5 cellular contexts compared by ENCODE assay signal in genomic region chr4:102357637-102358036, GRCh38. TPM values are rescaled to one million over a fixed set of nuclear protein-coding genes. Genes with fewer than 3 reads are reported as not detected.
DNase-seq lines count a peak whose midpoint lies in the region; ATAC-seq, FAIRE-seq and TF ChIP-seq lines count a peak whose summit lies in the region.
"Not testable (repeated sequence)": the region's sequence is repeated elsewhere in the genome, so short reads cannot be mapped to it uniquely, and the experiment has no call there.

No MANE protein-coding gene starts in this region.

- TF ChIP-seq CTCF in GM23338 (conservative IDR thresholded peaks at IDR 0.05; ENCODE audit: low read depth in 2 of 2); K562 (IDR thresholded peaks at IDR 0.05 in 2 of 3, conservative IDR thresholded peaks at IDR 0.05 in 1 of 3; ENCODE audit: insufficient read depth in 2 of 3, low read depth in 1 of 3, low read length in 3 of 3); HepG2 (CRISPR knock-in tag; IDR thresholded peaks at IDR 0.05): not testable (repeated sequence)

- intact Hi-C loops in K562 (cut with micrococcal nuclease): loop anchor here (5.0 kb wide), 1 partner anchor 145 kb away; the partner anchor contains the start of gene NFKB1
- intact Hi-C loops in HepG2 (cut with micrococcal nuclease; ENCODE audit: unreplicated experiment): not testable (repeated sequence)

- not testable (repeated sequence) for H3K4me2 ChIP-seq in GM23338; K562 (ENCODE audit: insufficient read depth, low read length); HepG2 (ENCODE audit: low read depth, low read length)

- POLR2A ChIA-PET in K562 (lab: Yijun Ruan, JAX); HepG2 (lab: Yijun Ruan, JAX): not testable (repeated sequence)

- not testable (repeated sequence) for H3K9me2 ChIP-seq in GM23338 (ENCODE audit: insufficient read depth)

- not testable (repeated sequence) for H3K9me3 Mint-ChIP-seq in GM23338; central memory CD8-positive, alpha-beta T cell

- H3K79me2 ChIP-seq in GM23338 (replicated peaks; ENCODE audit: insufficient read depth); K562 (ENCODE audit: control insufficient read depth, insufficient read depth, low read length); HepG2 (ENCODE audit: insufficient read depth, low read length): not testable (repeated sequence)

- not testable (repeated sequence) for H3K27me3 Mint-ChIP-seq in GM23338 (ENCODE audit: insufficient read depth, low read depth, poor library complexity); central memory CD8-positive, alpha-beta T cell

- TF ChIP-seq RAD21 in K562 (CRISPR knock-in tag; conservative IDR thresholded peaks at IDR 0.05 in 1 of 2, IDR thresholded peaks at IDR 0.05 in 1 of 2); HepG2 (CRISPR knock-in tag; IDR thresholded peaks at IDR 0.05): not testable (repeated sequence)

- in situ Hi-C loops in K562 (cut with MboI); HepG2 (cut with HindIII; ENCODE audit: extremely low pct_ligation_motif_present, low pct_unique_long_range_greater_than_20kb): not testable (repeated sequence)

- H3K27ac ChIP-seq in GM23338 (ENCODE audit: low read depth); K562 (ENCODE audit: extremely low read depth, low read depth, low read length); HepG2 (ENCODE audit: extremely low read length, insufficient read depth, low read length): not testable (repeated sequence)
- H3K27ac ChIP-seq in SJSA1: 0 out of 2 replicates have a peak overlapping the region, but pooled peaks have one; percentile 24

- not testable (repeated sequence) for H3K27ac Mint-ChIP-seq in GM23338
- H3K27ac Mint-ChIP-seq in central memory CD8-positive, alpha-beta T cell (ENCODE audit: low read depth): peak overlapping the region; percentile 60

- not testable (repeated sequence) for H3K4me3 Mint-ChIP-seq in GM23338; central memory CD8-positive, alpha-beta T cell

- FAIRE-seq in K562 (lab: Jason Lieb, UNC); HepG2 (lab: Jason Lieb, UNC): not testable (repeated sequence)

- peak overlapping the region; percentile 88; the same call in 1 of the 2 replicates for H2AFZ ChIP-seq in GM23338
- H2AFZ ChIP-seq in K562 (ENCODE audit: low read depth, low read length); HepG2 (ENCODE audit: low read length): not testable (repeated sequence)

- not testable (repeated sequence) for H3K9me1 ChIP-seq in K562 (ENCODE audit: control insufficient read depth, insufficient read depth, low read length)

- TF ChIP-seq EP300 in K562 (IDR thresholded peaks at IDR 0.05; ENCODE audit: low read length); HepG2 (IDR thresholded peaks at IDR 0.05; ENCODE audit: low read depth in 2 of 2, low read length in 2 of 2); HepG2 (CRISPR knock-in tag; IDR thresholded peaks at IDR 0.05; ENCODE audit: borderline replicate concordance): not testable (repeated sequence)

- ATAC-seq in GM23338; K562; central memory CD8-positive, alpha-beta T cell (replicated peaks; ENCODE audit: extremely low read depth, poor library complexity, severe bottlenecking); HepG2: not testable (repeated sequence)

- H3K9me3 ChIP-seq in SJSA1 (replicated peaks); K562 (replicated peaks; ENCODE audit: control insufficient read depth, insufficient read depth, low read depth, low read length); HepG2 (ENCODE audit: low read length): not testable (repeated sequence)

- H3K27me3 ChIP-seq in GM23338 (ENCODE audit: insufficient read depth); SJSA1 (replicated peaks); K562 (ENCODE audit: control insufficient read depth in 2 of 2, insufficient read depth in 2 of 2, low read length in 2 of 2); HepG2 (ENCODE audit: control insufficient read depth in 1 of 2, insufficient read depth in 2 of 2, low read length in 2 of 2): not testable (repeated sequence)

- not testable (repeated sequence) for H3K36me3 Mint-ChIP-seq in GM23338 (ENCODE audit: low read depth); central memory CD8-positive, alpha-beta T cell (ENCODE audit: insufficient read depth)

- H3K4me1 Mint-ChIP-seq in GM23338; central memory CD8-positive, alpha-beta T cell: not testable (repeated sequence)

- not testable (repeated sequence) for H3K36me3 ChIP-seq in GM23338 (ENCODE audit: insufficient read depth); SJSA1; K562 (ENCODE audit: control insufficient read depth, insufficient read depth, low read length); HepG2 (replicated peaks in 1 of 2; ENCODE audit: control insufficient read depth in 1 of 2, insufficient read depth in 2 of 2, low read length in 2 of 2)

- not testable (repeated sequence) for H4K20me1 ChIP-seq in GM23338 (replicated peaks; ENCODE audit: insufficient read depth); K562 (replicated peaks; ENCODE audit: control insufficient read depth, insufficient read depth, low read length); HepG2 (ENCODE audit: insufficient read depth, low read length)

- BruUV-seq in K562 (replicated peaks; lab: Mats Ljungman, UMichigan); HepG2 (replicated peaks; lab: Mats Ljungman, UMichigan): not testable (repeated sequence)

- H3K9ac ChIP-seq in K562 (ENCODE audit: insufficient read depth in 1 of 2, low read depth in 2 of 2, low read length in 2 of 2); HepG2 (ENCODE audit: insufficient read depth, low read depth, low read length): not testable (repeated sequence)

- H3K4me3 ChIP-seq in GM23338; SJSA1; K562; HepG2 (replicated peaks in 1 of 3; ENCODE audit: insufficient read depth in 1 of 3, low read depth in 2 of 3, low read length in 3 of 3): not testable (repeated sequence)

- H3K4me1 ChIP-seq in GM23338 (ENCODE audit: insufficient read depth); SJSA1 (replicated peaks); K562 (replicated peaks in 1 of 2; ENCODE audit: control insufficient read depth in 2 of 2, insufficient read depth in 2 of 2, low read length in 2 of 2); HepG2 (ENCODE audit: insufficient read depth, low read length): not testable (repeated sequence)

- not testable (repeated sequence) for TF ChIP-seq POLR2A in K562 (conservative IDR thresholded peaks at IDR 0.05); HepG2 (IDR thresholded peaks at IDR 0.05; ENCODE audit: insufficient read depth in 1 of 2, low read depth in 2 of 2, low read length in 2 of 2)

- not testable (repeated sequence) for H3F3A ChIP-seq in GM23338 (replicated peaks; ENCODE audit: low read depth)

- CTCF ChIA-PET in K562 (lab: Yijun Ruan, JAX; ENCODE audit: low intra/inter-chr PET ratio); HepG2 (lab: Yijun Ruan, JAX; ENCODE audit: low intra/inter-chr PET ratio, low total read pairs): not testable (repeated sequence)

- not testable (repeated sequence) for DNase-seq in GM23338 (ENCODE audit: low spot score); SJSA1 (ENCODE audit: low read depth in 1 of 2, low spot score in 2 of 2); K562 (ENCODE audit: extremely low read depth in 1 of 4, low spot score in 3 of 4); central memory CD8-positive, alpha-beta T cell (ENCODE audit: low spot score in 2 of 2); HepG2 (ENCODE audit: low spot score)

RNA-seq across cellular contexts. Expression of gene SLC39A8, which starts 12.4 kb away (rescaled TPM):
- 42.5 and 42.9 TPM in 2 replicates for total RNA-seq in GM23338 (2014; rRNA removed; shearing (Covaris generic))
- polyA plus RNA-seq in GM23338 (2016; fragmentation: Nextera tagmentation; extraction: Ambion mirVana) (18.7 and 20.1 TPM in 2 replicates), K562 (2011; rRNA removed) (19.6 and 26.7 TPM in 2 replicates), K562 (2014; fragmentation: Illumina TruSeq; extraction: Trizol) (17.3 and 21.1 TPM in 2 replicates), K562 (2014; fragmentation: Nextera tagmentation; extraction: Ambion mirVana) (10 to 100 TPM in 1 of 2 experiments, 1 to 10 TPM in 1; 8.2 to 10.1 TPM), K562 (2014; rRNA removed) (14.1 and 15.6 TPM in 2 replicates), HepG2 (2011; rRNA removed) (0.13 and 0.22 TPM in 2 replicates)
- total RNA-seq in SJSA1 (2014; rRNA removed; shearing (Covaris generic)): 30.1 and 39.0 TPM in 2 replicates
- 14.1 and 21.4 TPM in 2 replicates for total RNA-seq in K562 (2011; cell fraction: chromatin; rRNA removed; ENCODE audit: low replicate concordance)
- 21.0 and 22.1 TPM in 2 replicates for total RNA-seq in K562 (2011; cell fraction: nucleolus; rRNA removed)
- total RNA-seq in K562 (2011; cell fraction: nucleoplasm; rRNA removed): 26.5 and 37.0 TPM in 2 replicates
- total RNA-seq in K562 (2014; rRNA removed) (23.4 and 25.0 TPM in 2 replicates), K562 (2014; rRNA removed; fragmentation: Illumina TruSeq; extraction: Trizol) (30.3 and 34.8 TPM in 2 replicates), K562 (2015; rRNA removed; fragmentation: Illumina TruSeq; extraction: Trizol) (21.6 and 26.3 TPM in 2 replicates), K562 (2021) (26.1 and 27.0 TPM in 2 replicates), HepG2 (2016; rRNA removed; fragmentation: Illumina TruSeq; extraction: Trizol) (0.38 and 0.41 TPM in 2 replicates)
- polyA plus RNA-seq in K562 (2011; cell fraction: cytosol; rRNA removed): 11.6 and 14.2 TPM in 2 replicates
- 5.8 and 8.1 TPM in 2 replicates for polyA plus RNA-seq in K562 (2011; cell fraction: nucleus; rRNA removed)
- 15.9 and 26.6 TPM in 2 replicates for polyA plus RNA-seq in K562 (2012)
- 33.1 and 39.5 TPM in 2 replicates for polyA minus RNA-seq in K562 (2011; rRNA and poly(A)+ RNA removed)
- polyA minus RNA-seq in K562 (2011; cell fraction: cytosol; rRNA and poly(A)+ RNA removed): 15.0 and 20.7 TPM in 2 replicates
- 6.6 and 10.2 TPM in 2 replicates for polyA minus RNA-seq in K562 (2011; cell fraction: nucleus; rRNA and poly(A)+ RNA removed)
- total RNA-seq in HepG2 (2016; cell fraction: cytosol; rRNA removed; fragmentation: Illumina TruSeq; extraction: Trizol; ENCODE audit: low read depth): 0.18 and 0.81 TPM in 2 replicates
- total RNA-seq in HepG2 (2016; cell fraction: insoluble cytoplasmic fraction; rRNA removed; fragmentation: Illumina TruSeq; extraction: Trizol): 0.48 and 1.2 TPM in 2 replicates
- 0.31 and 0.40 TPM in 2 replicates for total RNA-seq in HepG2 (2016; cell fraction: membrane; rRNA removed; fragmentation: Illumina TruSeq; extraction: Trizol)
- 0.44 and 0.50 TPM in 2 replicates for total RNA-seq in HepG2 (2016; cell fraction: nucleus; rRNA removed; fragmentation: Illumina TruSeq; extraction: Trizol)
- 0.13 and 0.22 TPM in 2 replicates for polyA plus RNA-seq in HepG2 (2011; cell fraction: cytosol; rRNA removed)
- polyA plus RNA-seq in HepG2 (2011; cell fraction: nucleus; rRNA removed): 0.03 and 0.05 TPM in 2 replicates
- 0.19 and 0.30 TPM in 2 replicates for polyA plus RNA-seq in HepG2 (2012)
- polyA plus RNA-seq in HepG2 (2016; cell fraction: cytosol; fragmentation: Illumina TruSeq; extraction: Trizol; ENCODE audit: low read depth): 0.03 and 0.06 TPM in 2 replicates
- polyA plus RNA-seq in HepG2 (2016; cell fraction: insoluble cytoplasmic fraction; fragmentation: Illumina TruSeq; extraction: Trizol; ENCODE audit: low read depth): 0.26 and 0.64 TPM in 2 replicates
- 0.09 TPM in 2 replicates for polyA plus RNA-seq in HepG2 (2016; cell fraction: membrane; fragmentation: Illumina TruSeq; extraction: Trizol; ENCODE audit: low read depth)
- 0.37 and 0.75 TPM in 2 replicates for polyA plus RNA-seq in HepG2 (2016; cell fraction: nucleus; fragmentation: Illumina TruSeq; extraction: Trizol; ENCODE audit: insufficient read depth, low read depth)
- 0.40 and 220 TPM in 2 replicates for polyA minus RNA-seq in HepG2 (2011; rRNA and poly(A)+ RNA removed; ENCODE audit: low replicate concordance)
- polyA minus RNA-seq in HepG2 (2011; cell fraction: cytosol; rRNA and poly(A)+ RNA removed): 0.35 and 1.1 TPM in 2 replicates
- polyA minus RNA-seq in HepG2 (2011; cell fraction: nucleus; rRNA and poly(A)+ RNA removed): 0.25 and 0.39 TPM in 2 replicates

Comparison
In these comparisons a context has a peak if more than half of its experiments do, and no peak if none do; other contexts are left out.
1. RNA of gene SLC39A8, which starts 12.4 kb away (total RNA-seq): 42.5 to 42.9 TPM in GM23338, 30.1 to 39.0 TPM in SJSA1 and 14.1 to 37.0 TPM in K562; 0.18 to 1.2 TPM in HepG2; every median in the first group is over 4 times any median in the second.